16 cellular contexts compared by ENCODE assay signal in the genomic region with DNA sequence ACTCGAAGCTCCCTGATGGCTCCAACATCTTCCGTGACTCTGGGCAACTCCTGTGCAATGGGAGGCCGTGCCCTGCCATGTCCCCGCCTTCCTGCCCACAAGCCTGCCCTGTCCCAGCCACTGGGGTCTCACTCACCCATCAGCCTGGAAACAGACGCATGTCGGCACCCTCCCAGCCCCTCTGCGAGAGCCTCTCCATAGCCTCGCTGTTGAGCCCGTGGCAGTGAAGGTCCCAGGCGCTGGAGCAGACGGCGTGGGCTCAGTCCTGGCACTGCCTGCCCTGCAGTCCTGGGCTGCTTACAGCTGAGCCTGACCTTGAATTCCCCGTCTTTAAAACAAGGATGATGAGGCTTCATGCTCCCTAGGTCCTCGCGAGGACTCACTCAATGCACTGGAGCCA. TPM values are rescaled to one million over a fixed set of nuclear protein-coding genes. Genes with fewer than 3 reads are reported as not detected.
DNase-seq lines count a peak whose midpoint lies in the region; ATAC-seq, FAIRE-seq and TF ChIP-seq lines count a peak whose summit lies in the region.
"Had no signal": no experiment of that assay in that cellular context is flagged by ENCODE, and none has a peak within 500 bp of the region (broad histone marks: within the 10 kb centered on the region; RNA-seq: fewer than 3 reads in every experiment).

No MANE protein-coding gene starts in this region.

- TF ChIP-seq EP300 in HepG2 (IDR thresholded peaks at IDR 0.05; ENCODE audit: low read depth in 2 of 2, low read length in 2 of 2), result no peak
- TF ChIP-seq EP300 in HepG2 (CRISPR knock-in tag; IDR thresholded peaks at IDR 0.05; ENCODE audit: borderline replicate concordance), result no peak

- H4K20me1 ChIP-seq in HepG2 (ENCODE audit: insufficient read depth, low read length), result no peaks in the 10 kb centered on the region

- intact Hi-C loops in HepG2 (cut with micrococcal nuclease; ENCODE audit: unreplicated experiment), result no loop called here
- intact Hi-C loops in right lobe of liver (cut with DNase I), result no loop called here
- intact Hi-C loops in right cardiac atrium (cut with DNase I), result loop anchor here in 2 of 4 donors (10.0 kb wide), 1 partner anchor 61 kb away; no protein-coding TSS in a partner anchor

- no peak overlapping the region for H2AFZ ChIP-seq in HepG2 (ENCODE audit: low read length)
- H2AFZ ChIP-seq in neuronal stem cell (ENCODE audit: low read length), result no peak overlapping the region
- H2AFZ ChIP-seq: GM23248 had no signal

- H3K4me1 ChIP-seq in HepG2 (ENCODE audit: insufficient read depth, low read length) (peaks cover 68% of the 10 kb centered on the region), right lobe of liver (peaks cover 0 to 11% (median 2%) of the 10 kb centered on the region in 4 donors), neuronal stem cell (ENCODE audit: control insufficient read depth in 2 of 2, insufficient read depth in 1 of 2, low read depth in 1 of 2, low read length in 2 of 2) (peaks cover 14 to 18% of the 10 kb centered on the region in 2 donors), right cardiac atrium (ENCODE audit: control insufficient read depth, insufficient read depth, low read length) (no peaks in the 10 kb centered on the region)

- peak overlapping the region; percentile 89 for H4K8ac ChIP-seq in neuronal stem cell (ENCODE audit: low read depth, low read length)

- TF ChIP-seq RAD21 in HepG2 (CRISPR knock-in tag; IDR thresholded peaks at IDR 0.05), result no peak

- TF ChIP-seq CTCF in HepG2 (CRISPR knock-in tag; IDR thresholded peaks at IDR 0.05) (no peak), right lobe of liver (IDR thresholded peaks at IDR 0.05) (no peak), endothelial cell (IDR thresholded peaks at IDR 0.05; ENCODE audit: unreplicated experiment) (no peak)

- H3K23ac ChIP-seq in neuronal stem cell (ENCODE audit: low read depth, low read length, poor library complexity), result no peak overlapping the region

- peak overlapping the region; percentile 77 for H2AK5ac ChIP-seq in neuronal stem cell (ENCODE audit: low read depth, low read length)

- H2BK15ac ChIP-seq in neuronal stem cell (ENCODE audit: low read length), result no peak overlapping the region

- peaks cover 0 to 17% of the 10 kb centered on the region in 2 donors for H3K27me3 Mint-ChIP-seq in effector memory CD8-positive, alpha-beta T cell
- H3K27me3 Mint-ChIP-seq in endothelial cell (ENCODE audit: unreplicated experiment), result peaks cover 16% of the 10 kb centered on the region
- H3K27me3 Mint-ChIP-seq: CD4-positive, CD25-positive, alpha-beta regulatory T cell had no signal

- H3K27me3 ChIP-seq in HepG2 (ENCODE audit: control insufficient read depth in 1 of 2, insufficient read depth in 2 of 2, low read length in 2 of 2) (no peaks in the 10 kb centered on the region), right lobe of liver (no peaks in the 10 kb centered on the region), neuronal stem cell (ENCODE audit: control insufficient read depth in 3 of 3, insufficient read depth in 3 of 3, low read depth in 1 of 3, low read length in 3 of 3) (peaks cover 0 to 2% (median 0%) of the 10 kb centered on the region in 3 experiments), right cardiac atrium (ENCODE audit: control insufficient read depth, insufficient read depth) (no peaks in the 10 kb centered on the region)

- H3K4me3 Mint-ChIP-seq in effector memory CD8-positive, alpha-beta T cell, result no peak overlapping the region
- no peak overlapping the region for H3K4me3 Mint-ChIP-seq in endothelial cell (ENCODE audit: unreplicated experiment)

- peaks cover 23% of the 10 kb centered on the region for H3K79me1 ChIP-seq in neuronal stem cell (ENCODE audit: low read depth, low read length)

- H3K4me1 Mint-ChIP-seq in effector memory CD8-positive, alpha-beta T cell (ENCODE audit: low read depth in 2 of 2), result peaks cover 4 to 16% of the 10 kb centered on the region in 2 donors
- H3K4me1 Mint-ChIP-seq in endothelial cell (ENCODE audit: unreplicated experiment), result peaks cover 20% of the 10 kb centered on the region

- no peak for DNase-seq in HepG2 (ENCODE audit: low spot score)
- no peak for DNase-seq in right lobe of liver
- no peak for DNase-seq in effector memory CD8-positive, alpha-beta T cell
- DNase-seq in neuronal stem cell (ENCODE audit: low spot score), result no peak
- DNase-seq in endothelial cell (ENCODE audit: low spot score), result no peak
- DNase-seq in caudate nucleus (lab: John Stamatoyannopoulos, UW), result no peak
- DNase-seq in right cardiac atrium, result no peak
- DNase-seq: CD4-positive, CD25-positive, alpha-beta regulatory T cell; DMS53; GF-D8; GM23248; IMR-90 had no signal

- POLR2A ChIA-PET in HepG2 (lab: Yijun Ruan, JAX), result no interaction called here

- peaks cover 0 to 6% of the 10 kb centered on the region in 2 experiments; a peak in 2 of 5 replicates for H3K36me3 ChIP-seq in HepG2 (replicated peaks in 1 of 2; ENCODE audit: control insufficient read depth in 1 of 2, insufficient read depth in 2 of 2, low read length in 2 of 2)
- no peaks in the 10 kb centered on the region for H3K36me3 ChIP-seq in right lobe of liver
- peaks cover 8 to 20% of the 10 kb centered on the region in 2 donors for H3K36me3 ChIP-seq in neuronal stem cell (replicated peaks in 1 of 2; ENCODE audit: control insufficient read depth in 2 of 2, insufficient read depth in 2 of 2, low read length in 2 of 2)

- H2BK5ac ChIP-seq in neuronal stem cell (ENCODE audit: low read length), result no peak overlapping the region

- in situ Hi-C loops in HepG2 (cut with HindIII; ENCODE audit: extremely low pct_ligation_motif_present, low pct_unique_long_range_greater_than_20kb), result no loop called here

- H3K14ac ChIP-seq in neuronal stem cell (ENCODE audit: low read length), result peak overlapping the region; percentile 83

- H3K4me2 ChIP-seq in HepG2 (ENCODE audit: low read depth, low read length) (no peak overlapping the region), neuronal stem cell (ENCODE audit: insufficient read depth, low read length, poor library complexity, severe bottlenecking) (no peak overlapping the region)

- ATAC-seq in HepG2 (no peak), right lobe of liver (no peak), right cardiac atrium (no peak), HG03196 (IDR thresholded peaks at IDR 0.05; ENCODE audit: unreplicated experiment) (no peak)
- no peak for ATAC-seq in effector memory CD8-positive, alpha-beta T cell (replicated peaks)
- ATAC-seq: HCT116 had no signal

- H3K18ac ChIP-seq in neuronal stem cell (ENCODE audit: low read length), result peak overlapping the region; percentile 67

- CTCF ChIA-PET in HepG2 (lab: Yijun Ruan, JAX; ENCODE audit: low intra/inter-chr PET ratio, low total read pairs), result no interaction called here

- H3K27ac ChIP-seq in HepG2 (ENCODE audit: extremely low read length, insufficient read depth, low read length), result no peak overlapping the region
- H3K27ac ChIP-seq in right lobe of liver, result no peak overlapping the region
- no peak overlapping the region for H3K27ac ChIP-seq in neuronal stem cell (replicated peaks; ENCODE audit: low read length)
- no peak overlapping the region for H3K27ac ChIP-seq in caudate nucleus (ENCODE audit: low read depth, low read length)
- no peak overlapping the region for H3K27ac ChIP-seq in right cardiac atrium (ENCODE audit: low read length)
- H3K27ac ChIP-seq: 22Rv1, GM23248 had no signal

- no peak for TF ChIP-seq POLR2A in HepG2 (IDR thresholded peaks at IDR 0.05; ENCODE audit: insufficient read depth in 1 of 2, low read depth in 2 of 2, low read length in 2 of 2)
- no peak for TF ChIP-seq POLR2A in right lobe of liver (IDR thresholded peaks at IDR 0.05)

- H4K91ac ChIP-seq in neuronal stem cell (ENCODE audit: low read depth, low read length, poor library complexity), result no peak overlapping the region

- H3K79me2 ChIP-seq in HepG2 (ENCODE audit: insufficient read depth, low read length), result peaks cover 11% of the 10 kb centered on the region

- FAIRE-seq in HepG2 (lab: Jason Lieb, UNC), result no peak
- FAIRE-seq: H54 had no signal

- no TSS peak for BruUV-seq in HepG2 (replicated peaks; lab: Mats Ljungman, UMichigan)

- no peak overlapping the region for H3K4ac ChIP-seq in neuronal stem cell (ENCODE audit: low read length)

- peaks cover 25% of the 10 kb centered on the region for H3K36me3 Mint-ChIP-seq in effector memory CD8-positive, alpha-beta T cell (ENCODE audit: insufficient read depth)
- peaks cover 7% of the 10 kb centered on the region for H3K36me3 Mint-ChIP-seq in endothelial cell (ENCODE audit: low read depth, unreplicated experiment)
- H3K36me3 Mint-ChIP-seq: CD4-positive, CD25-positive, alpha-beta regulatory T cell had no signal

- peak overlapping the region; percentile 96 to 97 for H3K27ac Mint-ChIP-seq in effector memory CD8-positive, alpha-beta T cell
- no peak overlapping the region for H3K27ac Mint-ChIP-seq in endothelial cell (ENCODE audit: unreplicated experiment)

- H3K4me3 ChIP-seq in HepG2 (replicated peaks in 1 of 3; ENCODE audit: insufficient read depth in 1 of 3, low read depth in 2 of 3, low read length in 3 of 3), result no peak overlapping the region
- no peak overlapping the region for H3K4me3 ChIP-seq in right lobe of liver
- H3K4me3 ChIP-seq in neuronal stem cell (ENCODE audit: low read length in 2 of 2), result no peak overlapping the region
- H3K4me3 ChIP-seq in right cardiac atrium (ENCODE audit: low read length), result no peak overlapping the region
- H3K4me3 ChIP-seq: GM23248 had no signal

- H3K9me3 ChIP-seq in HepG2 (ENCODE audit: low read length), result no peaks in the 10 kb centered on the region
- no peaks in the 10 kb centered on the region for H3K9me3 ChIP-seq in right lobe of liver
- peaks cover 7 to 11% of the 10 kb centered on the region in 2 donors for H3K9me3 ChIP-seq in neuronal stem cell (replicated peaks in 1 of 2; ENCODE audit: control insufficient read depth in 2 of 2, insufficient read depth in 1 of 2, low read depth in 1 of 2, low read length in 2 of 2)
- H3K9me3 ChIP-seq in right cardiac atrium (ENCODE audit: control insufficient read depth, low read length), result no peaks in the 10 kb centered on the region

- no peak overlapping the region for H2BK12ac ChIP-seq in neuronal stem cell (ENCODE audit: low read length)

- peak overlapping the region; percentile 22 for H2BK120ac ChIP-seq in neuronal stem cell (ENCODE audit: low read depth, low read length)

- no peak overlapping the region for H3K9ac ChIP-seq in HepG2 (ENCODE audit: insufficient read depth, low read depth, low read length)
- H3K9ac ChIP-seq in neuronal stem cell (ENCODE audit: low read depth, low read length, poor library complexity), result no peak overlapping the region
- H3K9ac ChIP-seq: GM23248 had no signal

- peaks cover 0 to 4% of the 10 kb centered on the region in 2 donors for H3K9me3 Mint-ChIP-seq in effector memory CD8-positive, alpha-beta T cell
- H3K9me3 Mint-ChIP-seq in endothelial cell (ENCODE audit: unreplicated experiment), result no peaks in the 10 kb centered on the region
- H3K9me3 Mint-ChIP-seq: CD4-positive, CD25-positive, alpha-beta regulatory T cell had no signal

- no CpG with 5 or more reads among the region's 15 CpGs for WGBS in HepG2 (ENCODE audit: low lambda C conversion rate)
- 89% methylated on average over 3 of the region's 15 CpGs for WGBS in right lobe of liver (ENCODE audit: insufficient coverage, low coverage, low lambda C conversion rate, missing lambda C conversion rate)
- WGBS in neuronal stem cell (ENCODE audit: extremely low coverage in 2 of 2, insufficient read length in 2 of 2, insufficient replicate concordance in 1 of 2), 2 donors, result no CpG with 5 or more reads among the region's 15 CpGs
- 87% methylated on average over 15 of the region's 15 CpGs for WGBS in right cardiac atrium

RNA-seq across cellular contexts. Expression of a gene that starts 37.0 kb away (rescaled TPM):
- total RNA-seq in HepG2 (2016; rRNA removed; fragmentation: Illumina TruSeq; extraction: Trizol), result 13.7 and 19.4 TPM in 2 replicates
- total RNA-seq in HepG2 (2016; cell fraction: cytosol; rRNA removed; fragmentation: Illumina TruSeq; extraction: Trizol; ENCODE audit: low read depth), result 2.3 and 3.4 TPM in 2 replicates
- total RNA-seq in HepG2 (2016; cell fraction: insoluble cytoplasmic fraction; rRNA removed; fragmentation: Illumina TruSeq; extraction: Trizol), result 10.9 and 20.3 TPM in 2 replicates
- 5.5 and 5.6 TPM in 2 replicates for total RNA-seq in HepG2 (2016; cell fraction: membrane; rRNA removed; fragmentation: Illumina TruSeq; extraction: Trizol)
- total RNA-seq in HepG2 (2016; cell fraction: nucleus; rRNA removed; fragmentation: Illumina TruSeq; extraction: Trizol), result 24.6 and 25.3 TPM in 2 replicates
- 28.4 and 33.6 TPM in 2 replicates for polyA plus RNA-seq in HepG2 (2011; rRNA removed)
- 13.6 and 15.2 TPM in 2 replicates for polyA plus RNA-seq in HepG2 (2011; cell fraction: cytosol; rRNA removed)
- polyA plus RNA-seq in HepG2 (2011; cell fraction: nucleus; rRNA removed), result 196 and 262 TPM in 2 replicates
- polyA plus RNA-seq in HepG2 (2012), result 26.3 and 28.9 TPM in 2 replicates
- polyA plus RNA-seq in HepG2 (2016; cell fraction: cytosol; fragmentation: Illumina TruSeq; extraction: Trizol; ENCODE audit: low read depth), result 1.1 and 1.3 TPM in 2 replicates
- polyA plus RNA-seq in HepG2 (2016; cell fraction: insoluble cytoplasmic fraction; fragmentation: Illumina TruSeq; extraction: Trizol; ENCODE audit: low read depth), result 10.3 and 10.5 TPM in 2 replicates
- 1.6 and 2.4 TPM in 2 replicates for polyA plus RNA-seq in HepG2 (2016; cell fraction: membrane; fragmentation: Illumina TruSeq; extraction: Trizol; ENCODE audit: low read depth)
- 57.7 and 66.1 TPM in 2 replicates for polyA plus RNA-seq in HepG2 (2016; cell fraction: nucleus; fragmentation: Illumina TruSeq; extraction: Trizol; ENCODE audit: insufficient read depth, low read depth)
- 39.0 and 75.0 TPM in 2 replicates for polyA minus RNA-seq in HepG2 (2011; rRNA and poly(A)+ RNA removed; ENCODE audit: low replicate concordance)
- polyA minus RNA-seq in HepG2 (2011; cell fraction: cytosol; rRNA and poly(A)+ RNA removed), result 16.7 and 21.1 TPM in 2 replicates
- 89.5 and 90.6 TPM in 2 replicates for polyA minus RNA-seq in HepG2 (2011; cell fraction: nucleus; rRNA and poly(A)+ RNA removed)
- total RNA-seq in right lobe of liver, result 10 to 100 TPM in 5 of 6 experiments, 1 to 10 TPM in 1; 9.6 to 18.4 (median 11.7) TPM
- polyA plus RNA-seq in neuronal stem cell (2013, experiment 1 of 2), result 20.8 TPM
- 20.3 TPM for polyA plus RNA-seq in neuronal stem cell (2013, experiment 2 of 2)
- total RNA-seq in endothelial cell (ENCODE audit: unreplicated experiment), result 16.5 TPM
- total RNA-seq in right cardiac atrium, result 10 to 100 TPM; 18.0 to 47.5 (median 27.4) TPM
- 33.2 TPM for polyA plus RNA-seq in right cardiac atrium
- total RNA-seq: GM23248 had no signal
- polyA plus RNA-seq: GM23248, IMR-90 had no signal
